In the genomic region with DNA sequence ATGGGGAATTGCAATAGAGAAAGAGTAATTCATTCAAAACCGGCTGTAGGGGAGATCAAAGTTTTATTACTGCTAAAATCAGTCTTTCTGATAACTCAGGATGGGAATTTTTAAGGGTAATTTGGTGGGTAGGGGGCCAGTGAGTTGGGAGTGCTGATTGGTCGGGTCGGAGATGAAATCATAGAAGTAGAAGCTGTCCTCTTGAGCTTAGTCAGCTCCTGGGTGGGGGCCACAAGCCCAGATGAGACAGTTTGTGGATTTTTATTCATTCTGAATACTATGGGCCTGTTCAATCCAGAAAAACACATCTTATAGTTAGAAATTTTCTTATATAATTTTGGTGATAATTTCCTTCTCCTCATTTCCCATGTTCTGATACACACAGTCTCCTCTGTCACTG, we compare ENCODE assay signal across 16 cellular contexts. TPM values are rescaled to one million over a fixed set of nuclear protein-coding genes. Genes with fewer than 3 reads are reported as not detected.
DNase-seq lines count a peak whose midpoint lies in the region; ATAC-seq and TF ChIP-seq lines count a peak whose summit lies in the region.
"Had no signal": no experiment of that assay in that cellular context is flagged by ENCODE, and none has a peak within 500 bp of the region (broad histone marks: within the 10 kb centered on the region; RNA-seq: fewer than 3 reads in every experiment).

No MANE protein-coding gene starts in this region.

- H4K20me1 ChIP-seq in GM23248 (ENCODE audit: insufficient read depth) (peaks cover 3% of the 10 kb centered on the region; the same call in 1 of the 2 replicates), hepatocyte (ENCODE audit: insufficient read depth, poor library complexity, severe bottlenecking) (no peaks in the 10 kb centered on the region)

- H3K36me3 ChIP-seq in GM23248 (ENCODE audit: low read depth): peaks cover 63% of the 10 kb centered on the region
- no peaks in the 10 kb centered on the region for H3K36me3 ChIP-seq in hepatocyte (replicated peaks; ENCODE audit: insufficient read depth, low read depth)
- H3K36me3 ChIP-seq in gastrocnemius medialis: no peaks in the 10 kb centered on the region
- no peaks in the 10 kb centered on the region for H3K36me3 ChIP-seq in BE2C
- 0 out of 2 replicates have a peak, but pooled peaks cover 3% of the 10 kb centered on the region for H3K36me3 ChIP-seq in HAP-1 (replicated peaks)
- peaks cover 0 to 9% (median 0%) of the 10 kb centered on the region in 3 donors for H3K36me3 ChIP-seq in tibial nerve
- H3K36me3 ChIP-seq: transverse colon had no signal

- H3K79me2 ChIP-seq in GM23248 (ENCODE audit: insufficient read depth) (peaks cover 100% of the 10 kb centered on the region), hepatocyte (peaks cover 87% of the 10 kb centered on the region)

- TF ChIP-seq CTCF in WTC11 (IDR thresholded peaks at IDR 0.05): no peak
- no peak for TF ChIP-seq CTCF in hepatocyte (IDR thresholded peaks at IDR 0.05; ENCODE audit: poor library complexity)
- TF ChIP-seq CTCF in gastrocnemius medialis (IDR thresholded peaks at IDR 0.05 in 4 of 5, conservative IDR thresholded peaks at IDR 0.05 in 1 of 5): no peak
- TF ChIP-seq CTCF in BE2C (IDR thresholded peaks at IDR 0.05; ENCODE audit: low read depth, low read length): no peak
- TF ChIP-seq CTCF in tibial nerve (IDR thresholded peaks at IDR 0.05): no peak

- no peaks in the 10 kb centered on the region for H3K27me3 ChIP-seq in GM23248 (replicated peaks; ENCODE audit: insufficient read depth)
- no peaks in the 10 kb centered on the region for H3K27me3 ChIP-seq in hepatocyte
- H3K27me3 ChIP-seq in gastrocnemius medialis: no peaks in the 10 kb centered on the region
- peaks cover 9% of the 10 kb centered on the region; the same call in 1 of the 2 replicates for H3K27me3 ChIP-seq in BE2C
- no peaks in the 10 kb centered on the region for H3K27me3 ChIP-seq in HAP-1 (ENCODE audit: low read depth)
- H3K27me3 ChIP-seq in tibial nerve: no peaks in the 10 kb centered on the region
- H3K27me3 ChIP-seq: transverse colon had no signal

- no peaks in the 10 kb centered on the region for H3K27me3 Mint-ChIP-seq in WTC11 (ENCODE audit: low read depth)
- H3K27me3 Mint-ChIP-seq: activated CD4-positive, alpha-beta T cell treated with anti-CD3 and anti-CD28 coated beads, Interleukin-2, amount 10 ng/mL, durations not matched to agents 24 days and 14 days; naive thymus-derived CD4-positive, alpha-beta T cell had no signal

- POLR2A ChIA-PET in WTC11 (lab: Charles Lee): no interaction called here

- H3K4me3 Mint-ChIP-seq in WTC11: no peak overlapping the region
- H3K4me3 Mint-ChIP-seq: activated CD4-positive, alpha-beta T cell treated with anti-CD3 and anti-CD28 coated beads, Interleukin-2, amount 10 ng/mL, durations not matched to agents 24 days and 14 days; naive thymus-derived CD4-positive, alpha-beta T cell had no signal

- peak overlapping the region; percentile 34 for H3K4me3 ChIP-seq in GM23248
- no peak overlapping the region for H3K4me3 ChIP-seq in hepatocyte
- no peak overlapping the region for H3K4me3 ChIP-seq in gastrocnemius medialis
- H3K4me3 ChIP-seq in BE2C (ENCODE audit: low read depth, low read length): no peak overlapping the region
- no peak overlapping the region for H3K4me3 ChIP-seq in HAP-1
- no peak overlapping the region for H3K4me3 ChIP-seq in tibial nerve
- H3K4me3 ChIP-seq: PC-9, transverse colon had no signal

- in situ Hi-C loops in GM23248 (cut with MboI): no loop called here
- in situ Hi-C loops in gastrocnemius medialis (cut with MboI; ENCODE audit: low sequenced_read_pairs in 4 of 4): no loop called here
- in situ Hi-C loops in HAP-1 (cut with MboI; ENCODE audit: low sequenced_read_pairs): no loop called here

- ATAC-seq in WTC11 (no peak), gastrocnemius medialis (no peak)
- ATAC-seq: naive thymus-derived CD4-positive, alpha-beta T cell had no signal

- TF ChIP-seq POLR2A in gastrocnemius medialis (IDR thresholded peaks at IDR 0.05) (no peak), tibial nerve (IDR thresholded peaks at IDR 0.05) (no peak)

- H3F3A ChIP-seq in GM23248 (ENCODE audit: insufficient read depth): peaks cover 74% of the 10 kb centered on the region

- intact Hi-C loops in gastrocnemius medialis (cut with DNase I; ENCODE audit: low total_unique reads): no loop called here

- peak overlapping the region; percentile 92 for H3K27ac Mint-ChIP-seq in WTC11
- H3K27ac Mint-ChIP-seq: activated CD4-positive, alpha-beta T cell treated with anti-CD3 and anti-CD28 coated beads, Interleukin-2, amount 10 ng/mL, durations not matched to agents 24 days and 14 days; naive thymus-derived CD4-positive, alpha-beta T cell had no signal

- TF ChIP-seq EP300 in tibial nerve (IDR thresholded peaks at IDR 0.05): no peak

- H3K27ac ChIP-seq in GM23248: peak overlapping the region; percentile 52
- H3K27ac ChIP-seq in hepatocyte: peak overlapping the region; percentile 17
- peak overlapping the region; percentile 2 to 33 (median 20) for H3K27ac ChIP-seq in gastrocnemius medialis
- peak overlapping the region in 1 of 4 donors; percentile 19 for H3K27ac ChIP-seq in tibial nerve
- H3K27ac ChIP-seq: epithelial cell of prostate, PC-9 had no signal

- 73 to 76% methylated on average over 3 of the region's 3 CpGs for WGBS in GM23248 (ENCODE audit: low coverage in 1 of 2, low lambda C conversion rate in 2 of 2, missing lambda C conversion rate in 2 of 2), 2 experiments
- 88% methylated on average over 3 of the region's 3 CpGs for WGBS in hepatocyte (ENCODE audit: low lambda C conversion rate, missing lambda C conversion rate)
- 83 to 88% methylated on average over 3 of the region's 3 CpGs for WGBS in tibial nerve, 2 donors

- peaks cover 27% of the 10 kb centered on the region for H3K9me3 Mint-ChIP-seq in WTC11

- peaks cover 56% of the 10 kb centered on the region for H3K4me1 ChIP-seq in GM23248 (ENCODE audit: insufficient read depth)
- H3K4me1 ChIP-seq in hepatocyte (ENCODE audit: insufficient read depth): no peaks in the 10 kb centered on the region
- H3K4me1 ChIP-seq in gastrocnemius medialis: peaks cover 0 to under 1% of the 10 kb centered on the region in 2 donors
- no peaks in the 10 kb centered on the region for H3K4me1 ChIP-seq in BE2C
- H3K4me1 ChIP-seq in HAP-1: peaks cover 8% of the 10 kb centered on the region
- H3K4me1 ChIP-seq in tibial nerve: peaks cover 0 to 19% (median 0%) of the 10 kb centered on the region in 4 donors

- H3K9me3 ChIP-seq in GM23248 (ENCODE audit: low read depth) (no peaks in the 10 kb centered on the region), hepatocyte (ENCODE audit: low read depth) (no peaks in the 10 kb centered on the region), gastrocnemius medialis (no peaks in the 10 kb centered on the region), BE2C (no peaks in the 10 kb centered on the region; the same call in 1 of the 2 replicates), HAP-1 (no peaks in the 10 kb centered on the region), tibial nerve (no peaks in the 10 kb centered on the region)
- H3K9me3 ChIP-seq: transverse colon had no signal

- peaks cover 34% of the 10 kb centered on the region for H3K36me3 Mint-ChIP-seq in WTC11

- no peak overlapping the region for H3K9ac ChIP-seq in GM23248

- peaks cover 31% of the 10 kb centered on the region for H3K4me1 Mint-ChIP-seq in WTC11

- CTCF ChIA-PET in WTC11 (lab: Charles Lee): no interaction called here

- no peak for DNase-seq in GM23248
- no peak for DNase-seq in WTC11 (ENCODE audit: low spot score)
- DNase-seq in hepatocyte (ENCODE audit: low spot score): no peak
- no peak for DNase-seq in gastrocnemius medialis
- DNase-seq in BE2C: no peak
- no peak for DNase-seq in ecto neural progenitor cell (ENCODE audit: low spot score)
- no peak for DNase-seq in HAP-1 (ENCODE audit: low spot score in 2 of 2)
- DNase-seq in tibial nerve (ENCODE audit: low spot score in 2 of 2): no peak
- DNase-seq: activated CD4-positive, alpha-beta T cell treated with anti-CD3 and anti-CD28 coated beads, Interleukin-2, amount 10 ng/mL, durations not matched to agents 24 days and 14 days; DND-41; naive thymus-derived CD4-positive, alpha-beta T cell; NCI-H1436; NCI-H82; PC-9; transverse colon had no signal

- H3K9me2 ChIP-seq in GM23248 (ENCODE audit: insufficient read depth): no peaks in the 10 kb centered on the region
- H3K9me2 ChIP-seq in hepatocyte (replicated peaks; ENCODE audit: insufficient read depth): no peaks in the 10 kb centered on the region

- peak overlapping the region; percentile 75 for H3K4me2 ChIP-seq in GM23248 (ENCODE audit: unreplicated experiment)
- no peak overlapping the region for H3K4me2 ChIP-seq in hepatocyte
- H3K4me2 ChIP-seq: PC-9 had no signal

- H2AFZ ChIP-seq in GM23248 (no peak overlapping the region), hepatocyte (no peak overlapping the region)
- H2AFZ ChIP-seq: PC-9 had no signal

TF ChIP-seq in WTC11, 78 proteins besides CTCF, POLR2A, EP300 and RAD21 (continues in another document):
- TF ChIP-seq TCF7 (CRISPR knock-in tag; IDR thresholded peaks at IDR 0.05; ENCODE audit: low read depth) (no peak), ESRRA (CRISPR knock-in tag; IDR thresholded peaks at IDR 0.05; ENCODE audit: borderline replicate concordance) (no peak), SP1 (CRISPR knock-in tag; conservative IDR thresholded peaks at IDR 0.05) (no peak), TEAD4 (CRISPR knock-in tag; IDR thresholded peaks at IDR 0.05) (no peak)
- TF ChIP-seq, protein P1, sequence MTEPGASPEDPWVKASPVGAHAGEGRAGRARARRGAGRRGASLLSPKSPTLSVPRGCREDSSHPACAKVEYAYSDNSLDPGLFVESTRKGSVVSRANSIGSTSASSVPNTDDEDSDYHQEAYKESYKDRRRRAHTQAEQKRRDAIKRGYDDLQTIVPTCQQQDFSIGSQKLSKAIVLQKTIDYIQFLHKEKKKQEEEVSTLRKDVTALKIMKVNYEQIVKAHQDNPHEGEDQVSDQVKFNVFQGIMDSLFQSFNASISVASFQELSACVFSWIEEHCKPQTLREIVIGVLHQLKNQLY (CRISPR knock-in tag; IDR thresholded peaks at IDR 0.05): no peak
- TF ChIP-seq, protein P2, sequence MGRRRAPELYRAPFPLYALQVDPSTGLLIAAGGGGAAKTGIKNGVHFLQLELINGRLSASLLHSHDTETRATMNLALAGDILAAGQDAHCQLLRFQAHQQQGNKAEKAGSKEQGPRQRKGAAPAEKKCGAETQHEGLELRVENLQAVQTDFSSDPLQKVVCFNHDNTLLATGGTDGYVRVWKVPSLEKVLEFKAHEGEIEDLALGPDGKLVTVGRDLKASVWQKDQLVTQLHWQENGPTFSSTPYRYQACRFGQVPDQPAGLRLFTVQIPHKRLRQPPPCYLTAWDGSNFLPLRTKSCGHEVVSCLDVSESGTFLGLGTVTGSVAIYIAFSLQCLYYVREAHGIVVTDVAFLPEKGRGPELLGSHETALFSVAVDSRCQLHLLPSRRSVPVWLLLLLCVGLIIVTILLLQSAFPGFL (CRISPR knock-in tag; IDR thresholded peaks at IDR 0.05; ENCODE audit: borderline replicate concordance): no peak

RNA-seq across cellular contexts. Expression of a gene that starts 25.4 kb away (rescaled TPM):
- 674 and 698 TPM in 2 replicates for total RNA-seq in GM23248 (2014; rRNA removed; shearing (Covaris generic))
- polyA plus RNA-seq in GM23248 (2016; fragmentation: Nextera tagmentation; extraction: Ambion mirVana) (1,687 and 1,703 TPM in 2 replicates), hepatocyte (333 and 406 TPM in 2 replicates)
- total RNA-seq in WTC11 (2021) (120 to 147 TPM (median 127 TPM) in 3 replicates), hepatocyte (207 and 219 TPM in 2 replicates), gastrocnemius medialis (10 to 100 TPM; 25.9 to 43.2 (median 32.3) TPM), tibial nerve (100 to 1,000 TPM; 320 to 870 (median 433) TPM)
- 43.9 TPM for polyA plus RNA-seq in BE2C (2012; ENCODE audit: insufficient read depth, insufficient read length, low read depth)
